ENCODE assay signal across 2 cellular contexts in genomic region chr4:154086247-154086646, GRCh38.
TF ChIP-seq lines count a peak whose summit lies in the region.

No MANE protein-coding gene starts in this region.

TF ChIP-seq in GM23338, 12 proteins besides CTCF, POLR2A, EP300 and RAD21:
- TF ChIP-seq EZH2 (IDR thresholded peaks at IDR 0.05; ENCODE audit: low read depth, unreplicated experiment), result no peak
- no peak for TF ChIP-seq ZNF462 (CRISPR knock-in tag; IDR thresholded peaks at IDR 0.05)
- no peak for TF ChIP-seq EZH2phosphoT487 (IDR thresholded peaks at IDR 0.05; ENCODE audit: unreplicated experiment)
- no peak for TF ChIP-seq ETS1 (IDR thresholded peaks at IDR 0.05)
- no peak for TF ChIP-seq REST (IDR thresholded peaks at IDR 0.05; ENCODE audit: unreplicated experiment)
- no peak for TF ChIP-seq ZNF114 (CRISPR knock-in tag; IDR thresholded peaks at IDR 0.05)
- TF ChIP-seq ZNF331 (CRISPR knock-in tag; IDR thresholded peaks at IDR 0.05; ENCODE audit: low read depth), result no peak
- TF ChIP-seq JUNB (IDR thresholded peaks at IDR 0.05; ENCODE audit: unreplicated experiment), result no peak
- no peak for TF ChIP-seq CREB1 (CRISPR knock-in tag; IDR thresholded peaks at IDR 0.05; ENCODE audit: low read depth)
- TF ChIP-seq STAT1 (IDR thresholded peaks at IDR 0.05; ENCODE audit: unreplicated experiment), result no peak
- no peak for TF ChIP-seq POLR2AphosphoS5 (IDR thresholded peaks at IDR 0.05; ENCODE audit: low read depth)
- TF ChIP-seq NANOG (IDR thresholded peaks at IDR 0.05; ENCODE audit: borderline replicate concordance), result no peak

TF ChIP-seq in H1, 55 proteins besides CTCF, POLR2A, EP300 and RAD21:
- no peak for TF ChIP-seq MAFK (IDR thresholded peaks at IDR 0.05; ENCODE audit: low read depth, low read length)
- TF ChIP-seq ASH2L (IDR thresholded peaks at IDR 0.05; ENCODE audit: low read length), result no peak
- no peak for TF ChIP-seq RNF2 (IDR thresholded peaks at IDR 0.05; ENCODE audit: borderline replicate concordance, low read depth, low read length, missing control alignments, poor library complexity, severe bottlenecking)
- no peak for TF ChIP-seq SIRT6 (IDR thresholded peaks at IDR 0.05; ENCODE audit: low read length)
- TF ChIP-seq CBX5 (IDR thresholded peaks at IDR 0.05; ENCODE audit: low read depth, low read length), result no peak
- no peak for TF ChIP-seq JUN (IDR thresholded peaks at IDR 0.05; ENCODE audit: low read depth, low read length)
- no peak for TF ChIP-seq SP2 (IDR thresholded peaks at IDR 0.05; ENCODE audit: low read length)
- no peak for TF ChIP-seq POU5F1 (IDR thresholded peaks at IDR 0.05; ENCODE audit: low read depth, low read length)
- TF ChIP-seq POLR2AphosphoS5 (IDR thresholded peaks at IDR 0.05; ENCODE audit: low read depth, low read length), result no peak
- TF ChIP-seq CHD7 (IDR thresholded peaks at IDR 0.05; ENCODE audit: insufficient replicate concordance, low read length), result no peak
- TF ChIP-seq MAX (IDR thresholded peaks at IDR 0.05), result no peak
- no peak for TF ChIP-seq SAP30 (IDR thresholded peaks at IDR 0.05; ENCODE audit: insufficient read depth, insufficient replicate concordance, low read length)
- no peak for TF ChIP-seq ATF3 (IDR thresholded peaks at IDR 0.05; ENCODE audit: insufficient read depth, low read depth, low read length)
- TF ChIP-seq SUZ12 (IDR thresholded peaks at IDR 0.05; ENCODE audit: low read length), result no peak
